ENCODE assay signal across 1 cellular context in the genomic region with DNA sequence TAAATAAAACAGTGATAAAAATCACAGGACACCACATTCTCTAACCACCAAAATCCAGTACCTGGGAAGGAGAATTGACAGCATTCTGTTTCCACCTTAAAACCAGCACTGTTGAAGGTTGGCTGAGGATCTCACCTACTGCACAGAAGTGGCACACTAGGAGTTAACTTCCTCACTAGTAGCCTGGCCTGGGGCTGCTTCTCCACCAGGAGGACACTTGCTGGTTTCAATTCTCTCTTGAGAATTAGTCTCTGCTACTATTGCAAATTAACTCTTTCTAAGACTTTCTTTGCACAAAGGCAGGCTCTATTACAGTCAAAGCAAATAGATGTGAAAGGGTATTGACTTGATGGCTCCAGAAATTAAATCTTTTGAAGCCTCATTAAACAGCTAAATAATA.
TF ChIP-seq lines count a peak whose summit lies in the region.

No MANE protein-coding gene starts in this region.

TF ChIP-seq in GM23338, 12 proteins besides CTCF, POLR2A, EP300 and RAD21:
- TF ChIP-seq, protein P1, sequence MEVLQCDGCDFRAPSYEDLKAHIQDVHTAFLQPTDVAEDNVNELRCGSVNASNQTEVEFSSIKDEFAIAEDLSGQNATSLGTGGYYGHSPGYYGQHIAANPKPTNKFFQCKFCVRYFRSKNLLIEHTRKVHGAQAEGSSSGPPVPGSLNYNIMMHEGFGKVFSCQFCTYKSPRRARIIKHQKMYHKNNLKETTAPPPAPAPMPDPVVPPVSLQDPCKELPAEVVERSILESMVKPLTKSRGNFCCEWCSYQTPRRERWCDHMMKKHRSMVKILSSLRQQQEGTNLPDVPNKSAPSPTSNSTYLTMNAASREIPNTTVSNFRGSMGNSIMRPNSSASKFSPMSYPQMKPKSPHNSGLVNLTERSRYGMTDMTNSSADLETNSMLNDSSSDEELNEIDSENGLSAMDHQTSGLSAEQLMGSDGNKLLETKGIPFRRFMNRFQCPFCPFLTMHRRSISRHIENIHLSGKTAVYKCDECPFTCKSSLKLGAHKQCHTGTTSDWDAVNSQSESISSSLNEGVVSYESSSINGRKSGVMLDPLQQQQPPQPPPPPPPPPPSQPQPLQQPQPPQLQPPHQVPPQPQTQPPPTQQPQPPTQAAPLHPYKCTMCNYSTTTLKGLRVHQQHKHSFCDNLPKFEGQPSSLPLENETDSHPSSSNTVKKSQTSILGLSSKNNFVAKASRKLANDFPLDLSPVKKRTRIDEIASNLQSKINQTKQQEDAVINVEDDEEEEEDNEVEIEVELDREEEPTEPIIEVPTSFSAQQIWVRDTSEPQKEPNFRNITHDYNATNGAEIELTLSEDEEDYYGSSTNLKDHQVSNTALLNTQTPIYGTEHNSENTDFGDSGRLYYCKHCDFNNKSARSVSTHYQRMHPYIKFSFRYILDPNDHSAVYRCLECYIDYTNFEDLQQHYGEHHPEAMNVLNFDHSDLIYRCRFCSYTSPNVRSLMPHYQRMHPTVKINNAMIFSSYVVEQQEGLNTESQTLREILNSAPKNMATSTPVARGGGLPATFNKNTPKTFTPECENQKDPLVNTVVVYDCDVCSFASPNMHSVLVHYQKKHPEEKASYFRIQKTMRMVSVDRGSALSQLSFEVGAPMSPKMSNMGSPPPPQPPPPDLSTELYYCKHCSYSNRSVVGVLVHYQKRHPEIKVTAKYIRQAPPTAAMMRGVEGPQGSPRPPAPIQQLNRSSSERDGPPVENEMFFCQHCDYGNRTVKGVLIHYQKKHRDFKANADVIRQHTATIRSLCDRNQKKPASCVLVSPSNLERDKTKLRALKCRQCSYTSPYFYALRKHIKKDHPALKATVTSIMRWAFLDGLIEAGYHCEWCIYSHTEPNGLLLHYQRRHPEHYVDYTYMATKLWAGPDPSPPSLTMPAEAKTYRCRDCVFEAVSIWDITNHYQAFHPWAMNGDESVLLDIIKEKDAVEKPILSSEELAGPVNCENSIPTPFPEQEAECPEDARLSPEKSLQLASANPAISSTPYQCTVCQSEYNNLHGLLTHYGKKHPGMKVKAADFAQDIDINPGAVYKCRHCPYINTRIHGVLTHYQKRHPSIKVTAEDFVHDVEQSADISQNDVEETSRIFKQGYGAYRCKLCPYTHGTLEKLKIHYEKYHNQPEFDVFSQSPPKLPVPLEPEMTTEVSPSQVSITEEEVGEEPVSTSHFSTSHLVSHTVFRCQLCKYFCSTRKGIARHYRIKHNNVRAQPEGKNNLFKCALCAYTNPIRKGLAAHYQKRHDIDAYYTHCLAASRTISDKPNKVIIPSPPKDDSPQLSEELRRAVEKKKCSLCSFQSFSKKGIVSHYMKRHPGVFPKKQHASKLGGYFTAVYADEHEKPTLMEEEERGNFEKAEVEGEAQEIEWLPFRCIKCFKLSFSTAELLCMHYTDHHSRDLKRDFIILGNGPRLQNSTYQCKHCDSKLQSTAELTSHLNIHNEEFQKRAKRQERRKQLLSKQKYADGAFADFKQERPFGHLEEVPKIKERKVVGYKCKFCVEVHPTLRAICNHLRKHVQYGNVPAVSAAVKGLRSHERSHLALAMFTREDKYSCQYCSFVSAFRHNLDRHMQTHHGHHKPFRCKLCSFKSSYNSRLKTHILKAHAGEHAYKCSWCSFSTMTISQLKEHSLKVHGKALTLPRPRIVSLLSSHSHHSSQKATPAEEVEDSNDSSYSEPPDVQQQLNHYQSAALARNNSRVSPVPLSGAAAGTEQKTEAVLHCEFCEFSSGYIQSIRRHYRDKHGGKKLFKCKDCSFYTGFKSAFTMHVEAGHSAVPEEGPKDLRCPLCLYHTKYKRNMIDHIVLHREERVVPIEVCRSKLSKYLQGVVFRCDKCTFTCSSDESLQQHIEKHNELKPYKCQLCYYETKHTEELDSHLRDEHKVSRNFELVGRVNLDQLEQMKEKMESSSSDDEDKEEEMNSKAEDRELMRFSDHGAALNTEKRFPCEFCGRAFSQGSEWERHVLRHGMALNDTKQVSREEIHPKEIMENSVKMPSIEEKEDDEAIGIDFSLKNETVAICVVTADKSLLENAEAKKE (CRISPR knock-in tag; IDR thresholded peaks at IDR 0.05): peak; percentile 93
- TF ChIP-seq, protein P2, sequence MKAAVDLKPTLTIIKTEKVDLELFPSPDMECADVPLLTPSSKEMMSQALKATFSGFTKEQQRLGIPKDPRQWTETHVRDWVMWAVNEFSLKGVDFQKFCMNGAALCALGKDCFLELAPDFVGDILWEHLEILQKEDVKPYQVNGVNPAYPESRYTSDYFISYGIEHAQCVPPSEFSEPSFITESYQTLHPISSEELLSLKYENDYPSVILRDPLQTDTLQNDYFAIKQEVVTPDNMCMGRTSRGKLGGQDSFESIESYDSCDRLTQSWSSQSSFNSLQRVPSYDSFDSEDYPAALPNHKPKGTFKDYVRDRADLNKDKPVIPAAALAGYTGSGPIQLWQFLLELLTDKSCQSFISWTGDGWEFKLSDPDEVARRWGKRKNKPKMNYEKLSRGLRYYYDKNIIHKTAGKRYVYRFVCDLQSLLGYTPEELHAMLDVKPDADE (IDR thresholded peaks at IDR 0.05): no peak
